15 cellular contexts compared by ENCODE assay signal in genomic region chr19:16244091-16244490, GRCh38. TPM values are rescaled to one million over a fixed set of nuclear protein-coding genes. Genes with fewer than 3 reads are reported as not detected.
DNase-seq lines count a peak whose midpoint lies in the region; ATAC-seq and TF ChIP-seq lines count a peak whose summit lies in the region.
"Had no signal": no experiment of that assay in that cellular context is flagged by ENCODE, and none has a peak within 500 bp of the region (broad histone marks: within the 10 kb centered on the region; RNA-seq: fewer than 3 reads in every experiment).

No MANE protein-coding gene starts in this region.

- peak overlapping the region; percentile 14 to 55 for H3K4me3 Mint-ChIP-seq in activated T-cell treated with anti-CD3 and anti-CD28 coated beads, Interleukin-2, amount 50 U/mL, for 72 hours
- H3K4me3 Mint-ChIP-seq: activated B cell treated with CpG ODN at 0.5 μM for 24 hours; activated T-cell treated with anti-CD3 and anti-CD28 coated beads, Interleukin-2, amount 50 U/mL, for 24 hours had no signal

- intact Hi-C loops in Right ventricle myocardium superior (cut with DNase I), result no loop called here

- H3K4me1 Mint-ChIP-seq in activated T-cell treated with anti-CD3 and anti-CD28 coated beads, Interleukin-2, amount 50 U/mL, for 72 hours (ENCODE audit: low read depth), result peaks cover 21% of the 10 kb centered on the region

- no peaks in the 10 kb centered on the region for H3K36me3 Mint-ChIP-seq in activated T-cell treated with anti-CD3 and anti-CD28 coated beads, Interleukin-2, amount 50 U/mL, for 72 hours (ENCODE audit: insufficient read depth in 2 of 2)

- H3K27ac Mint-ChIP-seq in activated T-cell treated with anti-CD3 and anti-CD28 coated beads, Interleukin-2, amount 50 U/mL, for 72 hours, result peak overlapping the region; percentile 1
- H3K27ac Mint-ChIP-seq: activated B cell treated with CpG ODN at 0.5 μM for 24 hours; activated T-cell treated with anti-CD3 and anti-CD28 coated beads, Interleukin-2, amount 50 U/mL, for 24 hours had no signal

- no peaks in the 10 kb centered on the region for H3K9me3 Mint-ChIP-seq in activated T-cell treated with anti-CD3 and anti-CD28 coated beads, Interleukin-2, amount 50 U/mL, for 72 hours
- H3K9me3 Mint-ChIP-seq: activated B cell treated with CpG ODN at 0.5 μM for 24 hours; activated T-cell treated with anti-CD3 and anti-CD28 coated beads, Interleukin-2, amount 50 U/mL, for 24 hours had no signal

- TF ChIP-seq CTCF in choroid plexus epithelial cell (conservative IDR thresholded peaks at IDR 0.05; ENCODE audit: low read depth, low read length), result no peak

- no peaks in the 10 kb centered on the region for H3K27me3 Mint-ChIP-seq in activated T-cell treated with anti-CD3 and anti-CD28 coated beads, Interleukin-2, amount 50 U/mL, for 72 hours (ENCODE audit: low read depth)
- H3K27me3 Mint-ChIP-seq: activated B cell treated with CpG ODN at 0.5 μM for 24 hours; activated T-cell treated with anti-CD3 and anti-CD28 coated beads, Interleukin-2, amount 50 U/mL, for 24 hours had no signal

- no peak overlapping the region for H3K4me3 ChIP-seq in choroid plexus epithelial cell (ENCODE audit: low read depth, low read length)
- H3K4me3 ChIP-seq: PC-9 had no signal

- DNase-seq in activated T-cell treated with anti-CD3 and anti-CD28 coated beads, Interleukin-2, amount 50 U/mL, for 72 hours, result no peak
- DNase-seq in activated T-cell treated with anti-CD3 and anti-CD28 coated beads, Interleukin-2, amount 50 U/mL, for 48 hours, result no peak
- DNase-seq in LHCN-M2 (ENCODE audit: low read depth) (peak; percentile 18), choroid plexus epithelial cell (ENCODE audit: low read depth) (peak; percentile 79), renal cortical epithelial cell (ENCODE audit: low read depth) (peak; percentile 6), NOMO-1 (lab: John Stamatoyannopoulos, UW; ENCODE audit: unreplicated experiment in 2 of 2) (no peak), Right ventricle myocardium superior (no peak), NCI-H2171 treated with DMSO at 0.1 percent for 48 hours (lab: John Stamatoyannopoulos, UW) (no peak)
- DNase-seq: activated B cell treated with CpG ODN at 0.5 μM for 24 hours; activated T-cell treated with anti-CD3 and anti-CD28 coated beads, Interleukin-2, amount 50 U/mL, for 24 hours; DMS 273 treated with DMSO at 0.1 percent for 48 hours; effector CD8-positive, alpha-beta T cell; midbrain; NCI-H146; PC-9 had no signal

- ATAC-seq in activated T-cell treated with anti-CD3 and anti-CD28 coated beads, Interleukin-2, amount 50 U/mL, for 72 hours (replicated peaks in 1 of 2), result peak; percentile 66 to 68
- ATAC-seq in Right ventricle myocardium superior (ENCODE audit: poor library complexity), result no peak

RNA-seq across cellular contexts. Expression of gene AP1M1, which starts 46.4 kb away (rescaled TPM):
- total RNA-seq in activated T-cell treated with anti-CD3 and anti-CD28 coated beads, Interleukin-2, amount 50 U/mL, for 72 hours, result 100 to 1,000 TPM; 112 TPM
- 176 and 182 TPM in 2 replicates for total RNA-seq in LHCN-M2 (2014; rRNA removed)
- 120 TPM for polyA plus RNA-seq in LHCN-M2 (2012)
- 53.7 and 144 TPM in 2 replicates for total RNA-seq in renal cortical epithelial cell
- total RNA-seq in Right ventricle myocardium superior, result 35.6 TPM

RNA-seq across cellular contexts. Expression of gene FAM32A, which starts 58.9 kb away (rescaled TPM):
- 10 to 100 TPM; 47.0 to 49.5 TPM for total RNA-seq in activated T-cell treated with anti-CD3 and anti-CD28 coated beads, Interleukin-2, amount 50 U/mL, for 72 hours
- total RNA-seq in LHCN-M2 (2014; rRNA removed) (151 and 152 TPM in 2 replicates), renal cortical epithelial cell (173 and 192 TPM in 2 replicates), Right ventricle myocardium superior (33.9 TPM)
- polyA plus RNA-seq in LHCN-M2 (2012), result 89.7 TPM

Comparison
In these comparisons a context has a peak if more than half of its experiments do, and no peak if none do; other contexts are left out.
1. DNase-seq: peak in LHCN-M2 (single experiment), choroid plexus epithelial cell (single experiment) and renal cortical epithelial cell (single experiment); none in activated T-cell treated with anti-CD3 and anti-CD28 coated beads, Interleukin-2, amount 50 U/mL, for 72 hours (0 of 2), activated T-cell treated with anti-CD3 and anti-CD28 coated beads, Interleukin-2, amount 50 U/mL, for 48 hours (0 of 2), NOMO-1 (0 of 2), Right ventricle myocardium superior (single experiment) and NCI-H2171 treated with DMSO at 0.1 percent for 48 hours (single experiment).